Comparison of ENCODE assay signal across 20 cellular contexts in the genomic region with DNA sequence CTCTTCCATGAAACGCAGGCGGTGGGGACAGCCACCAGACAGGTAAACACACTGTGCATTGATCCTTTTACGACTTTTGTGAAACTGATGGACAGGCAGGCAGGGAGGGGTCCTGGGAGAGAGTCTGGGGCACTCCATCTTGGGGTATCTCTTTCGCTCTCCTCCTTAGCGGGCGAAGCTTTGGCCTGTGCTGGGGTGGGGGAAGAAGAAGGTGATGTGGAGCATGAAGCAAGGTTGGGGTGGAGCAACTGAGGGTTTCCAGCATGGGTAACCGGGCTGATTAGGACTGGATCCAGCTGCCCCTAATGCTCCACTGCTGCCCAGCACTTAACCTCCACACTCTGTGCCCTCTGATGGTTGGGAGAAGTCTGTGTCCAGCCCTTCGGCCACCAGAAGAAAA.
"Had no signal": no experiment of that assay in that cellular context is flagged by ENCODE, and none has a peak within 500 bp of the region (broad histone marks: within the 10 kb centered on the region; RNA-seq: fewer than 3 reads in every experiment).

No MANE protein-coding gene starts in this region.

- H3K27ac ChIP-seq: dorsolateral prefrontal cortex, esophagus squamous epithelium, gastroesophageal sphincter, neutrophil, psoas muscle had no signal

- H3K4me3 ChIP-seq: dorsolateral prefrontal cortex, esophagus squamous epithelium, gastroesophageal sphincter, mucosa of descending colon, psoas muscle had no signal

- H3K36me3 ChIP-seq: esophagus squamous epithelium, gastroesophageal sphincter, neutrophil had no signal

- H3K4me1 ChIP-seq: psoas muscle had no signal

- FAIRE-seq: endometrium, keratinocyte, small intestine had no signal

- ATAC-seq: gastroesophageal sphincter; mucosa of descending colon; naive thymus-derived CD8-positive, alpha-beta T cell had no signal

- H3K9me3 ChIP-seq: esophagus squamous epithelium, gastroesophageal sphincter, mucosa of descending colon, neutrophil, psoas muscle had no signal

- DNase-seq: cortex of kidney; dorsolateral prefrontal cortex; effector CD8-positive, alpha-beta T cell; esophagus squamous epithelium; foreskin fibroblast; glutamatergic neuron; immature natural killer cell; left colon; psoas muscle; retina; small intestine; stimulated activated CD4-positive, alpha-beta T cell treated with anti-CD3 and anti-CD28 coated beads, Interleukin-2, amount 100 ng/mL, for 48 hours; stimulated activated naive CD4-positive, alpha-beta T cell treated with Interleukin-2 at 50 U/mL for 16 hours; trophoblast cell had no signal
